25 cellular contexts compared by ENCODE assay signal in the genomic region with DNA sequence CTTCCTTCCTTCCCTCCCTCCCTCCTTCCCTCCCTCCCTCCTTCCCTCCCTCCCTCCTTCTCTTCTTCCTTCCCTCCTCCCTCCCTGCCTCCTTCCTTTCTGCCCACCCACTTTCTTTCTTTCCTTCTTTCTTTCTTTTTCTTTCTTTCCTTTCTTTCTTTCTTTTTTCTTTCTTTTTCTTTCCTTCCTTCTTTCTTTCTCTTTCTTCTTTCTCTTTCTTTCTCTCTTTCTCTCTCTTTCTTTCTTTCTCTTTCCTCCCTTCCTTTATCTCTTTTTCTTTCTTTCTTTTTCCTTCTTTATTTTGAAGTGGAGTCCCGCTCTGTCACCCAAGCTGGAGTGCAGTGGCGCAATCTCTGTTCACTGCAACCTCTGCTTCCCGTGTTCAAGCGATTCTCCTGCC.
"Had no signal": no experiment of that assay in that cellular context is flagged by ENCODE, and none has a peak within 500 bp of the region (broad histone marks: within the 10 kb centered on the region; RNA-seq: fewer than 3 reads in every experiment).

No MANE protein-coding gene starts in this region.

- H3K4me1 Mint-ChIP-seq: nephron; stimulated activated effector memory CD8-positive, alpha-beta T cell treated with anti-CD3 and anti-CD28 coated beads, Interleukin-12 subunit alpha, Interleukin-12 subunit beta, amount 100 ng/mL, for 72 hours had no signal

- H3K79me2 ChIP-seq: hepatocyte had no signal

- H3K27ac Mint-ChIP-seq: nephron, type B pancreatic cell had no signal

- ATAC-seq: esophagus mucosa; foreskin keratinocyte; gastroesophageal sphincter; heart left ventricle; left cardiac atrium; left lung; naive thymus-derived CD4-positive, alpha-beta T cell; sciatic nerve; stimulated activated effector memory CD8-positive, alpha-beta T cell treated with anti-CD3 and anti-CD28 coated beads, Interleukin-12 subunit alpha, Interleukin-12 subunit beta, amount 100 ng/mL, for 72 hours; stimulated activated naive CD8-positive, alpha-beta T cell treated with anti-CD3 and anti-CD28 coated beads, Interleukin-15, Interleukin-2, amounts not matched to agents 100 U/mL and 50 U/mL, for 24 hours had no signal

- H2AFZ ChIP-seq: hepatocyte had no signal

- H3K9me3 Mint-ChIP-seq: naive thymus-derived CD4-positive, alpha-beta T cell; nephron; stimulated activated effector memory CD8-positive, alpha-beta T cell treated with anti-CD3 and anti-CD28 coated beads, Interleukin-12 subunit alpha, Interleukin-12 subunit beta, amount 100 ng/mL, for 72 hours; type B pancreatic cell had no signal

- H3K9me3 ChIP-seq: gastroesophageal sphincter, heart left ventricle, left lung, prostate gland, right atrium auricular region, testis, tibial artery had no signal

- DNase-seq: foreskin keratinocyte; left cardiac atrium; left lung; mesenchymal stem cell; midbrain; naive thymus-derived CD4-positive, alpha-beta T cell; nucleus accumbens; stimulated activated CD4-positive, alpha-beta T cell treated with anti-CD3 and anti-CD28 coated beads, Interleukin-2, amount 100 ng/mL, for 24 hours; stimulated activated CD4-positive, alpha-beta T cell treated with anti-CD3 and anti-CD28 coated beads, Interleukin-4, amount 100 ng/mL, for 24 hours; stimulated activated naive CD8-positive, alpha-beta T cell treated with anti-CD3 and anti-CD28 coated beads, Interleukin-15, Interleukin-2, amounts not matched to agents 100 U/mL and 50 U/mL, for 24 hours; substantia nigra; testis; tibial artery had no signal

- H3K4me1 ChIP-seq: foreskin keratinocyte, left lung, prostate gland, testis had no signal

- H3K27me3 Mint-ChIP-seq: naive thymus-derived CD4-positive, alpha-beta T cell; type B pancreatic cell had no signal

- H3K4me3 ChIP-seq: coronary artery, gastroesophageal sphincter, heart left ventricle, hepatocyte, left lung, prostate gland, right atrium auricular region, testis, tibial artery had no signal

- H3K36me3 Mint-ChIP-seq: naive thymus-derived CD4-positive, alpha-beta T cell; stimulated activated effector memory CD8-positive, alpha-beta T cell treated with anti-CD3 and anti-CD28 coated beads, Interleukin-12 subunit alpha, Interleukin-12 subunit beta, amount 100 ng/mL, for 72 hours; type B pancreatic cell had no signal

- H3K36me3 ChIP-seq: gastroesophageal sphincter, heart left ventricle, left lung, prostate gland, right atrium auricular region, tibial artery had no signal

- H3K4me3 Mint-ChIP-seq: naive thymus-derived CD4-positive, alpha-beta T cell; nephron; stimulated activated effector memory CD8-positive, alpha-beta T cell treated with anti-CD3 and anti-CD28 coated beads, Interleukin-12 subunit alpha, Interleukin-12 subunit beta, amount 100 ng/mL, for 72 hours; type B pancreatic cell had no signal

- H3K27me3 ChIP-seq: foreskin keratinocyte, hepatocyte, left lung, right atrium auricular region, testis, tibial artery had no signal

- H3K27ac ChIP-seq: coronary artery, epithelial cell of prostate, foreskin keratinocyte, gastroesophageal sphincter, heart left ventricle, hepatocyte, left lung, prostate gland, right atrium auricular region, testis, tibial artery had no signal

- H3K4me2 ChIP-seq: hepatocyte had no signal
